Comparison of ENCODE assay signal across 16 cellular contexts in genomic region chr9:93252116-93252780, GRCh38.
"Had no signal": no experiment of that assay in that cellular context is flagged by ENCODE, and none has a peak within 500 bp of the region (broad histone marks: within the 10 kb centered on the region; RNA-seq: fewer than 3 reads in every experiment).

No MANE protein-coding gene starts in this region.

- H3K4me2 ChIP-seq: smooth muscle cell had no signal

- H3K27ac ChIP-seq: adrenal gland, SK-N-MC, stomach, testis, upper lobe of left lung had no signal

- H3K4me3 ChIP-seq: adrenal gland, SK-N-MC, smooth muscle cell, stomach, testis, upper lobe of left lung had no signal

- DNase-seq: activated CD4-positive, CD25-positive, alpha-beta regulatory T cell treated with anti-CD3 and anti-CD28 coated beads, Interleukin-2, amount 50 U/mL, for 72 hours; activated naive CD4-positive, alpha-beta T cell treated with anti-CD3 and anti-CD28 coated beads, Interleukin-2, amount 10 ng/mL, durations not matched to agents 7 days and 5 days; central memory CD4-positive, alpha-beta T cell; effector memory CD4-positive, alpha-beta T cell; foreskin fibroblast; left cardiac atrium; mammary epithelial cell; naive B cell; stomach; T-helper 1 cell; T1000; testis; upper lobe of left lung had no signal

- H3K27me3 ChIP-seq: adrenal gland, stomach, testis, upper lobe of left lung had no signal

- H3K36me3 ChIP-seq: adrenal gland, upper lobe of left lung had no signal

- H3K9me3 ChIP-seq: adrenal gland, stomach, testis, upper lobe of left lung had no signal

- H3K4me1 ChIP-seq: adrenal gland, testis, upper lobe of left lung had no signal
